In genomic region chr9:114002271-114002985, GRCh38 we compare ENCODE assay signal across 1 cellular context.
TF ChIP-seq lines count a peak whose summit lies in the region.

No MANE protein-coding gene starts in this region.

TF ChIP-seq in WTC11, 78 proteins besides CTCF, POLR2A, EP300 and RAD21 (continued from another document):
- no peak for TF ChIP-seq ATF6 (CRISPR knock-in tag; IDR thresholded peaks at IDR 0.05)
- TF ChIP-seq USF2 (CRISPR knock-in tag; IDR thresholded peaks at IDR 0.05), result no peak
- no peak for TF ChIP-seq ZNF416 (CRISPR knock-in tag; IDR thresholded peaks at IDR 0.05)
- no peak for TF ChIP-seq NFE2L1 (CRISPR knock-in tag; IDR thresholded peaks at IDR 0.05)
- no peak for TF ChIP-seq OVOL2 (CRISPR knock-in tag; IDR thresholded peaks at IDR 0.05; ENCODE audit: borderline replicate concordance)
- no peak for TF ChIP-seq ZBTB21 (CRISPR knock-in tag; IDR thresholded peaks at IDR 0.05; ENCODE audit: borderline replicate concordance)
- TF ChIP-seq PRRX2 (CRISPR knock-in tag; IDR thresholded peaks at IDR 0.05), result no peak
- no peak for TF ChIP-seq RORB (CRISPR knock-in tag; IDR thresholded peaks at IDR 0.05)
- TF ChIP-seq ZNF219 (CRISPR knock-in tag; IDR thresholded peaks at IDR 0.05; ENCODE audit: borderline replicate concordance), result no peak
- TF ChIP-seq GTF2I (CRISPR knock-in tag; conservative IDR thresholded peaks at IDR 0.05), result no peak
- no peak for TF ChIP-seq ZNF425 (CRISPR knock-in tag; conservative IDR thresholded peaks at IDR 0.05)
TF ChIP-seq in WTC11: peak in this region for 0.
